Comparison of ENCODE assay signal across 8 cellular contexts in the genomic region with DNA sequence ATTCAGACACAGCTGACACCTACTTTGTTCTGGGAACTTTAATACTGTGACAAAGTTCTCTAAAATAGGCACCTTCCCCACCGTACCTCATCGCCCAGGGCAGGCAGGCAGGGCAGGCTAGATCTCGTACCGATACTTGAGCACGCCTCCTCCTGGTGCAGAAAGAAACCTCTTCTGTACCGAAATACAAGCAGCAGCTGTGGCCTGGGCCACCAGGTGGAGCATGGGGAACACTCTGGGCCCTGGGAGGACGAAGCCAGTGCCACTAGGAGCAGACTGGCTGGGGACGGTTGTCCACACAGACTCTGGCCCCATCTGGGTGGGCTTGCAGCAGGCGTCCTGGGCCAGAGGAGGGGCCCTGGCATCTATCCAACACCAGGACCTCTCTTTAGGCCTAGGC. TPM values are rescaled to one million over a fixed set of nuclear protein-coding genes. Genes with fewer than 3 reads are reported as not detected.
DNase-seq lines count a peak whose midpoint lies in the region; ATAC-seq and TF ChIP-seq lines count a peak whose summit lies in the region.

No MANE protein-coding gene starts in this region.

- no peaks in the 10 kb centered on the region for H3K9me3 ChIP-seq in MG63
- no peaks in the 10 kb centered on the region for H3K9me3 ChIP-seq in prostate gland

- no peaks in the 10 kb centered on the region for H3K27me3 Mint-ChIP-seq in activated CD8-positive, alpha-beta memory T cell treated with anti-CD3 and anti-CD28 coated beads, Interleukin-2, amount 10 ng/mL, durations not matched to agents 7 days and 5 days
- no peaks in the 10 kb centered on the region for H3K27me3 Mint-ChIP-seq in activated B cell treated with CpG ODN at 0.5 μM for 24 hours

- H3K36me3 ChIP-seq in MG63 (peaks cover 14% of the 10 kb centered on the region), prostate gland (peaks cover 4% of the 10 kb centered on the region in 2 donors)

- ATAC-seq in activated CD8-positive, alpha-beta memory T cell treated with anti-CD3 and anti-CD28 coated beads, Interleukin-2, amount 10 ng/mL, durations not matched to agents 7 days and 5 days, result peak; percentile 72
- ATAC-seq in activated B cell treated with CpG ODN at 0.5 μM for 24 hours (ENCODE audit: low read depth) (peak; percentile 60), HG02610 (IDR thresholded peaks at IDR 0.05; ENCODE audit: unreplicated experiment) (no peak)

- peak; percentile 60 for DNase-seq in activated CD8-positive, alpha-beta memory T cell treated with anti-CD3 and anti-CD28 coated beads, Interleukin-2, amount 10 ng/mL, durations not matched to agents 7 days and 5 days
- DNase-seq in activated CD8-positive, alpha-beta memory T cell treated with anti-CD3 and anti-CD28 coated beads, Interleukin-2, amount 50 U/mL, for 4 hours, result no peak
- peak; percentile 33 for DNase-seq in MG63
- DNase-seq in activated B cell treated with CpG ODN at 0.5 μM for 24 hours, result no peak
- DNase-seq in fibroblast of villous mesenchyme (ENCODE audit: low read depth), result peak; percentile 59
- no peak for DNase-seq in prostate gland (ENCODE audit: low spot score)
- no peak for DNase-seq in activated CD4-positive, CD25-positive, alpha-beta regulatory T cell (lab: John Stamatoyannopoulos, UW)

- POLR2A ChIA-PET in activated B cell treated with CpG ODN at 0.5 μM for 24 hours (lab: Charles Lee), result interaction anchor here (0.8 to 1.2 kb wide), 2 partner anchors 13 to 44 kb away, joined by 3 to 4 read pairs; a partner anchor contains a TSS

- no peak overlapping the region for H3K4me3 ChIP-seq in MG63
- no peak overlapping the region for H3K4me3 ChIP-seq in fibroblast of villous mesenchyme (ENCODE audit: low read depth, low read length)
- H3K4me3 ChIP-seq in prostate gland, result no peak overlapping the region

- peaks cover 2% of the 10 kb centered on the region for H3K4me1 Mint-ChIP-seq in activated CD8-positive, alpha-beta memory T cell treated with anti-CD3 and anti-CD28 coated beads, Interleukin-2, amount 10 ng/mL, durations not matched to agents 7 days and 5 days
- no peaks in the 10 kb centered on the region for H3K4me1 Mint-ChIP-seq in activated B cell treated with CpG ODN at 0.5 μM for 24 hours

- no peak for TF ChIP-seq POLR2A in prostate gland (IDR thresholded peaks at IDR 0.05)

- no peaks in the 10 kb centered on the region for H3K4me1 ChIP-seq in prostate gland (replicated peaks)

- 74% methylated on average over 7 of the region's 9 CpGs for WGBS in prostate gland

- CTCF ChIA-PET in activated CD8-positive, alpha-beta memory T cell treated with anti-CD3 and anti-CD28 coated beads, Interleukin-2, amount 10 ng/mL, durations not matched to agents 7 days and 5 days (lab: Charles Lee), result interaction anchor here (0.6 to 3.5 kb wide), 10 partner anchors 9 to 90 kb away, joined by 3 to 20 read pairs (median 3); a partner anchor contains a TSS
- CTCF ChIA-PET in activated B cell treated with CpG ODN at 0.5 μM for 24 hours (lab: Charles Lee), result interaction anchor here (1.1 kb wide), 1 partner anchor 21 kb away, joined by 3 read pairs; no protein-coding TSS in a partner anchor

- peaks cover 3% of the 10 kb centered on the region for H3K36me3 Mint-ChIP-seq in activated CD8-positive, alpha-beta memory T cell treated with anti-CD3 and anti-CD28 coated beads, Interleukin-2, amount 10 ng/mL, durations not matched to agents 7 days and 5 days
- peaks cover 14% of the 10 kb centered on the region for H3K36me3 Mint-ChIP-seq in activated B cell treated with CpG ODN at 0.5 μM for 24 hours (ENCODE audit: low read depth)

- no peak overlapping the region for H3K27ac Mint-ChIP-seq in activated CD8-positive, alpha-beta memory T cell treated with anti-CD3 and anti-CD28 coated beads, Interleukin-2, amount 10 ng/mL, durations not matched to agents 7 days and 5 days
- no peak overlapping the region for H3K27ac Mint-ChIP-seq in activated B cell treated with CpG ODN at 0.5 μM for 24 hours

- intact Hi-C loops in activated B cell treated with CpG ODN at 0.5 μM for 24 hours (cut with micrococcal nuclease) (no loop called here), prostate gland (cut with DNase I) (no loop called here)

- H3K27me3 ChIP-seq in MG63, result no peaks in the 10 kb centered on the region
- no peaks in the 10 kb centered on the region for H3K27me3 ChIP-seq in prostate gland (replicated peaks; ENCODE audit: insufficient read depth)

- H3K9me3 Mint-ChIP-seq in activated CD8-positive, alpha-beta memory T cell treated with anti-CD3 and anti-CD28 coated beads, Interleukin-2, amount 10 ng/mL, durations not matched to agents 7 days and 5 days (ENCODE audit: low read depth), result no peaks in the 10 kb centered on the region
- H3K9me3 Mint-ChIP-seq in activated B cell treated with CpG ODN at 0.5 μM for 24 hours, result no peaks in the 10 kb centered on the region

- no peak overlapping the region for H3K27ac ChIP-seq in prostate gland

- H3K4me3 Mint-ChIP-seq in activated CD8-positive, alpha-beta memory T cell treated with anti-CD3 and anti-CD28 coated beads, Interleukin-2, amount 10 ng/mL, durations not matched to agents 7 days and 5 days, result no peak overlapping the region
- H3K4me3 Mint-ChIP-seq in activated B cell treated with CpG ODN at 0.5 μM for 24 hours, result no peak overlapping the region

- TF ChIP-seq CTCF in activated B cell treated with CpG ODN at 0.5 μM for 24 hours (IDR thresholded peaks at IDR 0.05) (no peak), fibroblast of villous mesenchyme (IDR thresholded peaks at IDR 0.05; ENCODE audit: insufficient read depth, low read depth, low read length) (peak; percentile 76), prostate gland (IDR thresholded peaks at IDR 0.05) (peak in 3 of 4 experiments; percentile 19 to 59 (median 59))

RNA-seq across cellular contexts. Expression of a gene that starts 12.8 kb away (rescaled TPM):
- 10 to 100 TPM; 40.4 to 50.0 TPM for total RNA-seq in activated CD8-positive, alpha-beta memory T cell treated with anti-CD3 and anti-CD28 coated beads, Interleukin-2, amount 10 ng/mL, durations not matched to agents 7 days and 5 days
- total RNA-seq in MG63 (2014; rRNA removed; shearing (Covaris generic); ENCODE audit: low replicate concordance), result 36.1 and 37.4 TPM in 2 replicates
- 13.0 and 15.1 TPM in 2 replicates for total RNA-seq in activated B cell treated with CpG ODN at 0.5 μM for 24 hours
- 13.8 and 21.6 TPM in 2 replicates for total RNA-seq in fibroblast of villous mesenchyme
- total RNA-seq in prostate gland, result 10 to 100 TPM; 49.0 to 58.6 TPM

RNA-seq across cellular contexts. Expression of a gene that starts 16.1 kb away (rescaled TPM):
- total RNA-seq in activated CD8-positive, alpha-beta memory T cell treated with anti-CD3 and anti-CD28 coated beads, Interleukin-2, amount 10 ng/mL, durations not matched to agents 7 days and 5 days, result not detected
- not detected in 2 replicates for total RNA-seq in MG63 (2014; rRNA removed; shearing (Covaris generic); ENCODE audit: low replicate concordance)
- total RNA-seq in activated B cell treated with CpG ODN at 0.5 μM for 24 hours (not detected in 2 replicates), fibroblast of villous mesenchyme (1.9 and 2.2 TPM in 2 replicates), prostate gland (10 to 100 TPM in 1 of 2 donors, 1 to 10 TPM in 1; 7.2 to 93.6 TPM)

RNA-seq across cellular contexts. Expression of a gene that starts 32.6 kb away (rescaled TPM):
- total RNA-seq in activated CD8-positive, alpha-beta memory T cell treated with anti-CD3 and anti-CD28 coated beads, Interleukin-2, amount 10 ng/mL, durations not matched to agents 7 days and 5 days, result 10 to 100 TPM; 32.4 to 43.7 TPM
- 47.2 and 53.1 TPM in 2 replicates for total RNA-seq in MG63 (2014; rRNA removed; shearing (Covaris generic); ENCODE audit: low replicate concordance)
- total RNA-seq in activated B cell treated with CpG ODN at 0.5 μM for 24 hours (39.0 and 43.9 TPM in 2 replicates), fibroblast of villous mesenchyme (24.8 and 28.1 TPM in 2 replicates), prostate gland (10 to 100 TPM; 27.8 to 29.1 TPM)

RNA-seq across cellular contexts. Expression of a gene that starts 44.0 kb away (rescaled TPM):
- total RNA-seq in activated CD8-positive, alpha-beta memory T cell treated with anti-CD3 and anti-CD28 coated beads, Interleukin-2, amount 10 ng/mL, durations not matched to agents 7 days and 5 days, result 10 to 100 TPM; 52.7 to 64.9 TPM
- 14.4 and 27.6 TPM in 2 replicates for total RNA-seq in MG63 (2014; rRNA removed; shearing (Covaris generic); ENCODE audit: low replicate concordance)
- total RNA-seq in activated B cell treated with CpG ODN at 0.5 μM for 24 hours (42.5 and 49.5 TPM in 2 replicates), fibroblast of villous mesenchyme (23.5 and 27.6 TPM in 2 replicates), prostate gland (10 to 100 TPM; 16.0 to 22.9 TPM)

RNA-seq across cellular contexts. Expression of a gene that starts 44.2 kb away (rescaled TPM):
- 100 to 1,000 TPM; 274 to 359 TPM for total RNA-seq in activated CD8-positive, alpha-beta memory T cell treated with anti-CD3 and anti-CD28 coated beads, Interleukin-2, amount 10 ng/mL, durations not matched to agents 7 days and 5 days
- total RNA-seq in MG63 (2014; rRNA removed; shearing (Covaris generic); ENCODE audit: low replicate concordance), result 560 and 634 TPM in 2 replicates
- total RNA-seq in activated B cell treated with CpG ODN at 0.5 μM for 24 hours (297 and 319 TPM in 2 replicates), fibroblast of villous mesenchyme (302 and 350 TPM in 2 replicates), prostate gland (100 to 1,000 TPM; 247 to 254 TPM)

Comparison
In these comparisons a context has a peak if more than half of its experiments do, and no peak if none do; other contexts are left out.
1. DNase-seq: peak in activated CD8-positive, alpha-beta memory T cell treated with anti-CD3 and anti-CD28 coated beads, Interleukin-2, amount 10 ng/mL, durations not matched to agents 7 days and 5 days (single experiment), MG63 (single experiment) and fibroblast of villous mesenchyme (single experiment); none in activated CD8-positive, alpha-beta memory T cell treated with anti-CD3 and anti-CD28 coated beads, Interleukin-2, amount 50 U/mL, for 4 hours (single experiment), activated B cell treated with CpG ODN at 0.5 μM for 24 hours (single experiment), prostate gland (single experiment) and activated CD4-positive, CD25-positive, alpha-beta regulatory T cell (0 of 4).